ENCODE assay signal across 8 cellular contexts in the genomic region with DNA sequence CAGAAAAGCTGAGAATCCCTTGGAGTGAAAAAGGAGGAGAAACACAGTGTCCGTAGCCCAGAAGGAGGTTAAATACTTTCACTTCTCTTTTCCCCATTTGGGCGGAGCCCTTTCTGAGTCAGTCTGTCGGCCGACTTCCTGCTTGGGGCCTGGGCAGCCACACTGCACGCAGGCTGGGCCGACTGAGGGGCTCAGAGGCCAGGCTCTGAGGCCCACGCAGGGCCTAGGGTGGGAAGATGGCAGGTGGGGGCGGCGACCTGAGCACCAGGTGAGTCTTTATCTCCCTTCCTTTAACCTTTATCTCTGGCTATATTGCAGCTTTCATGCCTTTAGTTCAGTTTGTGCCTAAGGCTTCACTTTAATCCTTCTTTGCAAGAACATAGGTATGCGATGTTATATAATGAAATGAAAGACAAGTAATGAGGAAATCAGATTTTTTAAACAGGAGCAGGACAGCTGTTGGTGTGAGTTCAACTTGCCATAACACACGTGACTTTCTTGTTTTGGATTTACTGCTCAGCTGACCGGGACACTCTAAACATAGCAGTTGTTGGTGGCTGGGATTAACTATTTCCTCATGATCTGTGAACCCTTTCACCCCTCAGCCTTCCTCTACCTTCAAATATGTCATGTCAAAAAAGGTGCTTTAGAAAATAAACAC. TPM values are rescaled to one million over a fixed set of nuclear protein-coding genes. Genes with fewer than 3 reads are reported as not detected.
DNase-seq lines count a peak whose midpoint lies in the region; ATAC-seq and TF ChIP-seq lines count a peak whose summit lies in the region.

Gene SP100, plus strand, starts transcription at position 141 of the 661 bp plus-strand sequence. Its CDS starts 96 bp downstream, at position 237.

- no peak within 1 kb of the TSS for H3K4me3 ChIP-seq in A673 (ENCODE audit: low read depth, low read length, poor library complexity, severe bottlenecking)
- H3K4me3 ChIP-seq in SJSA1 = peak within 1 kb of the TSS; percentile 44
- peak within 1 kb of the TSS; percentile 78 for H3K4me3 ChIP-seq in skeletal muscle satellite cell (ENCODE audit: low read length)

- no peak for TF ChIP-seq CTCF in A673 (conservative IDR thresholded peaks at IDR 0.05; ENCODE audit: low read depth, low read length)

- H3K36me3 ChIP-seq in A673 (ENCODE audit: insufficient read depth, low read length, poor library complexity, severe bottlenecking) (no peaks in the 10 kb centered on the region), SJSA1 (peaks cover 4% of the 10 kb centered on the region), skeletal muscle satellite cell (ENCODE audit: insufficient read depth, low read length) (no peaks in the 10 kb centered on the region)

- H3K4me1 ChIP-seq in A673 (ENCODE audit: insufficient read depth, low read length, poor library complexity, severe bottlenecking) (no peaks in the 10 kb centered on the region), SJSA1 (replicated peaks) (peaks cover 32% of the 10 kb centered on the region), skeletal muscle satellite cell (ENCODE audit: control insufficient read depth, insufficient read depth, low read length) (peaks cover 30% of the 10 kb centered on the region)

- H3K4me2 ChIP-seq in skeletal muscle satellite cell (ENCODE audit: low read length) = peak within 1 kb of the TSS; percentile 96

- intact Hi-C loops in A673 (cut with micrococcal nuclease; ENCODE audit: unreplicated experiment) = no loop called here
- intact Hi-C loops in Right ventricle myocardium superior (cut with DNase I) = no loop called here

- POLR2A ChIA-PET in A673 (lab: Charles Lee; ENCODE audit: low non-redundant PET) = no interaction called here

- DNase-seq in A673 (ENCODE audit: low spot score) (peak; percentile 21), SJSA1 (ENCODE audit: low read depth in 1 of 2, low spot score in 2 of 2) (peak; percentile 81 to 85), Right ventricle myocardium superior (peak; percentile 85), NCI-H1436 (lab: John Stamatoyannopoulos, UW) (no peak)
- DNase-seq in activated naive CD4-positive, alpha-beta T cell (lab: John Stamatoyannopoulos, UW) = peak; percentile 23 to 77 (median 50)

- BruUV-seq in A673 (replicated peaks; lab: Mats Ljungman, UMichigan) = TSS peak; percentile 46

- ATAC-seq in GM18907 (IDR thresholded peaks at IDR 0.05; ENCODE audit: unreplicated experiment) (peak; percentile 83), HG03139 (IDR thresholded peaks at IDR 0.05; ENCODE audit: unreplicated experiment) (peak; percentile 72), Right ventricle myocardium superior (ENCODE audit: poor library complexity) (peak; percentile 85)

- H3K27me3 ChIP-seq in A673 (replicated peaks; ENCODE audit: insufficient read depth, low read depth, low read length, poor library complexity) (peaks cover 10% of the 10 kb centered on the region), SJSA1 (replicated peaks) (no peaks in the 10 kb centered on the region), skeletal muscle satellite cell (ENCODE audit: control insufficient read depth, insufficient read depth, low read length) (no peaks in the 10 kb centered on the region)

- CTCF ChIA-PET in A673 (lab: Charles Lee) = no interaction called here

- H3K9ac ChIP-seq in skeletal muscle satellite cell (ENCODE audit: low read depth, low read length) = peak within 1 kb of the TSS; percentile 92

- H3K27ac ChIP-seq in A673 (ENCODE audit: low read depth, low read length, poor library complexity, severe bottlenecking) (no peak within 1 kb of the TSS), SJSA1 (peak within 1 kb of the TSS; percentile 88)

- H3K9me3 ChIP-seq in A673 (ENCODE audit: low read depth, low read length, poor library complexity, severe bottlenecking) = no peaks in the 10 kb centered on the region
- no peaks in the 10 kb centered on the region for H3K9me3 ChIP-seq in SJSA1 (replicated peaks)
- no peaks in the 10 kb centered on the region for H3K9me3 ChIP-seq in skeletal muscle satellite cell (replicated peaks; ENCODE audit: low read length)

RNA-seq across cellular contexts. Expression of gene SP100, which starts in this region (rescaled TPM):
- 2.9 and 3.8 TPM in 2 replicates for total RNA-seq in A673 (2021)
- total RNA-seq in SJSA1 (2014; rRNA removed; shearing (Covaris generic)) = 42.2 and 63.3 TPM in 2 replicates
- 50.9 TPM for total RNA-seq in Right ventricle myocardium superior
- total RNA-seq in skeletal muscle satellite cell (2012; rRNA removed) = 88.7 and 109 TPM in 2 replicates
